In the genomic region with DNA sequence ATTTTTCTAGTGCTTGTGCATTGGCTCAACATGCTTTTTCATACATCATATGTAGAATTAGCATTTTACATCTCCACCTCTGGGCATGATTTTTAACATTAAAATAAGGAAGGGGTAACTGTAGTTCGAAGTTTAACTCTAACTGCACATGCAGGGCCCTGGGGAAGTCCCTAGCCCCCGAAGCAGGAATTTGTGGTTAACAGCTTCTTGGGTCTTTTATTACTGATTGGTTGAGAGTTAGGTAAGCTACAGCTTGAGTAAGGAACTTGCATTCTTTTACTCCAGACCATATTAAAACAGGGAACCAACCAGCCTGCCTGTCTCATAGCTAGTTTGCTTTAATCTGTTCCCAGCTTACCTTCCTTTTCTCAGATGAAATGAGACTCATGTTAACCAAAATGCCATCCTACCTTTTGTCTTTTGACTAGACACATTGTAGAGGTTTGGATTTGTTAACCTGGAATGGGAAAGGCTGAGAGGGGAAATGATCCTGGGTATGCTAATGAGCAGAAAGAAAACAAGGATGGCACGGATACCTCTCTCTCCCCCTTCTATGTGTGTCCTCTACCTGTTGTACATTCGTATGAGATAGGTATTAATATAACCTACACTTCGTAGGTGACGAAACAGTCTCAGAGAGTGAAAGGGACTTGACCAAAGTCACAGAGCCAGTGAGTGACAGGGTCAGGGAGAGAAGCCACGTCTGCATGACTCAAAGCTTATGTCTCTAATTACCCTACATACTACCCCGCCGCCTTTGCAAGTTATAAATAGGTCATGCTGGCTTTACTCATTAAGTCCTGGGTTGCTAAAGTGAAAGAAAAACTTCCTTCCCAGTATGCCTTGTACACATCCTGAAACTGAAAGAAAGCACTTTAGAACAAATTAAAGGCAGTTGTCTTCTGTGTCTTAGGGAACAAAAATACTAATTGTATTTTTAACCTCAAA, we compare ENCODE assay signal across 8 cellular contexts.
A peak's percentile ranks its signal among the peaks of the same experiment; 100 is the strongest.
DNase-seq lines count a peak whose midpoint lies in the region; ATAC-seq, FAIRE-seq and TF ChIP-seq lines count a peak whose summit lies in the region.

No MANE protein-coding gene starts in this region.

- TF ChIP-seq POLR2A in GM12892 (IDR thresholded peaks at IDR 0.05; ENCODE audit: low read depth, low read length), result no peak
- no peak for TF ChIP-seq POLR2A in prostate gland (IDR thresholded peaks at IDR 0.05)

- intact Hi-C loops in prostate gland (cut with DNase I), result no loop called here

- 46% methylated on average over 9 of the region's 9 CpGs for whole genome bisulfite sequencing in smooth muscle cell (ENCODE audit: low lambda C conversion rate)
- WGBS in prostate gland, result 54% methylated on average over 9 of the region's 9 CpGs

- no peak overlapping the region for H3K4me3 ChIP-seq in smooth muscle cell
- H3K4me3 ChIP-seq in prostate gland, result no peak overlapping the region

- no peaks in the 10 kb centered on the region for H3K36me3 ChIP-seq in smooth muscle cell (ENCODE audit: low read depth)
- no peaks in the 10 kb centered on the region for H3K36me3 ChIP-seq in prostate gland

- H3K9me3 ChIP-seq in smooth muscle cell (replicated peaks; ENCODE audit: low read depth), result no peaks in the 10 kb centered on the region
- no peaks in the 10 kb centered on the region for H3K9me3 ChIP-seq in prostate gland

- DNase-seq in GM12892 (ENCODE audit: insufficient read length), result no peak
- DNase-seq in MV-4-11 (lab: John Stamatoyannopoulos, UW), result peak; percentile 90
- peak; percentile 36 for DNase-seq in activated T-helper 9 cell treated with anti-CD3 and anti-CD28 coated beads, Interleukin-2, amount 50 U/mL, for 16 hours (ENCODE audit: low read depth)
- no peak for DNase-seq in smooth muscle cell (lab: John Stamatoyannopoulos, UW; ENCODE audit: unreplicated experiment)
- no peak for DNase-seq in DMS114 treated with DMSO at 0.1 percent for 48 hours (lab: John Stamatoyannopoulos, UW; ENCODE audit: unreplicated experiment)
- DNase-seq in EL, result no peak
- DNase-seq in prostate gland (ENCODE audit: low spot score), result no peak

- H3K9ac ChIP-seq in smooth muscle cell (ENCODE audit: low read depth), result peak overlapping the region; percentile 25

- TF ChIP-seq CTCF in smooth muscle cell (IDR thresholded peaks at IDR 0.05; ENCODE audit: borderline replicate concordance, insufficient read depth, poor library complexity, severe bottlenecking), result no peak
- no peak for TF ChIP-seq CTCF in prostate gland (IDR thresholded peaks at IDR 0.05)

- no peaks in the 10 kb centered on the region for H3K79me2 ChIP-seq in smooth muscle cell (ENCODE audit: low read depth)

- H3K27ac ChIP-seq in smooth muscle cell (ENCODE audit: low read depth) (peak overlapping the region; percentile 81), prostate gland (no peak overlapping the region)

- no peaks in the 10 kb centered on the region for H4K20me1 ChIP-seq in smooth muscle cell (ENCODE audit: low read depth)

- H3K4me1 ChIP-seq in smooth muscle cell (ENCODE audit: low read depth), result no peaks in the 10 kb centered on the region
- no peaks in the 10 kb centered on the region for H3K4me1 ChIP-seq in prostate gland (replicated peaks)

- H3K27me3 ChIP-seq in smooth muscle cell (ENCODE audit: low read depth) (no peaks in the 10 kb centered on the region), prostate gland (replicated peaks; ENCODE audit: insufficient read depth) (no peaks in the 10 kb centered on the region)

- H3K4me2 ChIP-seq in smooth muscle cell, result peak overlapping the region; percentile 42

- no peaks in the 10 kb centered on the region for H3F3A ChIP-seq in smooth muscle cell (ENCODE audit: low read depth)

- FAIRE-seq in GM12892 (lab: Jason Lieb, UNC), result peak; percentile 80

- peak; percentile 91 for ATAC-seq in HG02571 (IDR thresholded peaks at IDR 0.05; ENCODE audit: unreplicated experiment)

- peak overlapping the region; percentile 8 for H2AFZ ChIP-seq in smooth muscle cell (ENCODE audit: low read depth)

Comparison
In these comparisons a context has a peak if more than half of its experiments do, and no peak if none do; other contexts are left out.
1. DNase-seq: peak in MV-4-11 (single experiment) and activated T-helper 9 cell treated with anti-CD3 and anti-CD28 coated beads, Interleukin-2, amount 50 U/mL, for 16 hours (single experiment); none in GM12892 (single experiment), smooth muscle cell (single experiment), DMS114 treated with DMSO at 0.1 percent for 48 hours (single experiment), EL (single experiment) and prostate gland (single experiment).